29 cellular contexts compared by ENCODE assay signal in genomic region chr7:16774294-16774693, GRCh38. TPM values are rescaled to one million over a fixed set of nuclear protein-coding genes. Genes with fewer than 3 reads are reported as not detected.
"Had no signal": no experiment of that assay in that cellular context is flagged by ENCODE, and none has a peak within 500 bp of the region (broad histone marks: within the 10 kb centered on the region; RNA-seq: fewer than 3 reads in every experiment).

No MANE protein-coding gene starts in this region.

- H3K4me3 Mint-ChIP-seq: activated CD4-positive, alpha-beta T cell treated with anti-CD3 and anti-CD28 coated beads for 36 hours; activated CD4-positive, alpha-beta T cell treated with anti-CD3 and anti-CD28 coated beads, Interleukin-2, amount 10 ng/mL, durations not matched to agents 7 days and 5 days; activated CD8-positive, alpha-beta T cell treated with anti-CD3 and anti-CD28 coated beads, Interleukin-2, amount 10 ng/mL, durations not matched to agents 7 days and 5 days; activated naive CD4-positive, alpha-beta T cell treated with anti-CD3 and anti-CD28 coated beads, Interleukin-2, amount 10 ng/mL, durations not matched to agents 7 days and 5 days; activated naive CD8-positive, alpha-beta T cell; activated naive CD8-positive, alpha-beta T cell treated with anti-CD3 and anti-CD28 coated beads, Interleukin-2, amount 50 U/mL, for 24 hours; brain had no signal

- H3K4me1 ChIP-seq: SJCRH30 had no signal

- ATAC-seq: activated CD4-positive, alpha-beta T cell treated with anti-CD3 and anti-CD28 coated beads for 36 hours; activated CD4-positive, CD25-positive, alpha-beta regulatory T cell treated with anti-CD3 and anti-CD28 coated beads, Interleukin-2, amount 50 U/mL, for 24 hours; activated CD8-positive, alpha-beta T cell treated with anti-CD3 and anti-CD28 coated beads, Interleukin-2, amount 10 ng/mL, durations not matched to agents 7 days and 5 days; activated naive CD8-positive, alpha-beta T cell treated with anti-CD3 and anti-CD28 coated beads, Interleukin-2, amount 50 U/mL, for 24 hours; Panc1 had no signal

- H3K27me3 Mint-ChIP-seq: brain had no signal

- H3K27ac Mint-ChIP-seq: activated CD4-positive, alpha-beta T cell treated with anti-CD3 and anti-CD28 coated beads for 36 hours; activated CD4-positive, alpha-beta T cell treated with anti-CD3 and anti-CD28 coated beads, Interleukin-2, amount 10 ng/mL, durations not matched to agents 7 days and 5 days; activated CD8-positive, alpha-beta T cell treated with anti-CD3 and anti-CD28 coated beads, Interleukin-2, amount 10 ng/mL, durations not matched to agents 7 days and 5 days; activated naive CD4-positive, alpha-beta T cell treated with anti-CD3 and anti-CD28 coated beads, Interleukin-2, amount 10 ng/mL, durations not matched to agents 7 days and 5 days; activated naive CD8-positive, alpha-beta T cell; activated naive CD8-positive, alpha-beta T cell treated with anti-CD3 and anti-CD28 coated beads, Interleukin-2, amount 50 U/mL, for 24 hours had no signal

- H3K36me3 ChIP-seq: SJCRH30 had no signal

- H3K9me3 Mint-ChIP-seq: activated CD4-positive, alpha-beta T cell treated with anti-CD3 and anti-CD28 coated beads, Interleukin-2, amount 10 ng/mL, durations not matched to agents 7 days and 5 days; activated naive CD4-positive, alpha-beta T cell treated with anti-CD3 and anti-CD28 coated beads, Interleukin-2, amount 10 ng/mL, durations not matched to agents 7 days and 5 days; activated naive CD8-positive, alpha-beta T cell treated with anti-CD3 and anti-CD28 coated beads, Interleukin-2, amount 50 U/mL, for 24 hours had no signal

- H3K9me3 ChIP-seq: SJCRH30 had no signal

- H3K27ac ChIP-seq: SJCRH30, SK-N-MC had no signal

- DNase-seq: activated CD4-positive, alpha-beta T cell treated with anti-CD3 and anti-CD28 coated beads for 36 hours; activated CD4-positive, alpha-beta T cell treated with anti-CD3 and anti-CD28 coated beads, Interleukin-2, amount 10 ng/mL, durations not matched to agents 7 days and 5 days; activated CD4-positive, alpha-beta T cell treated with anti-CD3 and anti-CD28 coated beads, Interleukin-2, amount 50 U/mL, for 48 hours; activated CD8-positive, alpha-beta T cell treated with anti-CD3 and anti-CD28 coated beads, Interleukin-2, amount 10 ng/mL, durations not matched to agents 7 days and 5 days; activated effector memory CD4-positive, alpha-beta T cell treated with Interleukin-2 at 50 U/mL for 16 hours; activated naive CD4-positive, alpha-beta T cell treated with anti-CD3 and anti-CD28 coated beads, Interleukin-2, amount 10 ng/mL, durations not matched to agents 7 days and 5 days; activated naive CD8-positive, alpha-beta T cell treated with anti-CD3 and anti-CD28 coated beads, Interleukin-2, amount 50 U/mL, for 24 hours; activated T-cell treated with anti-CD3 and anti-CD28 coated beads, Interleukin-2, amount 50 U/mL, for 48 hours; caudate nucleus; cerebellar nuclear complex; Karpas-422; NCI-H1048; NCI-H1105 treated with DMSO at 0.1 percent for 48 hours; NCI-H1436; NCI-H1694; NCI-H1930; NCI-H345; NCI-H524 treated with DMSO at 0.1 percent for 48 hours; SHP77; SJCRH30; T1000 had no signal

- H3K4me1 Mint-ChIP-seq: activated CD4-positive, alpha-beta T cell treated with anti-CD3 and anti-CD28 coated beads for 36 hours; activated CD4-positive, alpha-beta T cell treated with anti-CD3 and anti-CD28 coated beads, Interleukin-2, amount 10 ng/mL, durations not matched to agents 7 days and 5 days; activated naive CD4-positive, alpha-beta T cell treated with anti-CD3 and anti-CD28 coated beads, Interleukin-2, amount 10 ng/mL, durations not matched to agents 7 days and 5 days; activated naive CD8-positive, alpha-beta T cell treated with anti-CD3 and anti-CD28 coated beads, Interleukin-2, amount 50 U/mL, for 24 hours had no signal

- H3K4me3 ChIP-seq: SJCRH30, SK-N-MC had no signal

- H3K27me3 ChIP-seq: SJCRH30 had no signal

RNA-seq across cellular contexts. Expression of gene AGR2, which starts 30.5 kb away (rescaled TPM):
- total RNA-seq: activated CD4-positive, alpha-beta T cell treated with anti-CD3 and anti-CD28 coated beads for 36 hours; activated CD4-positive, alpha-beta T cell treated with anti-CD3 and anti-CD28 coated beads, Interleukin-2, amount 10 ng/mL, durations not matched to agents 7 days and 5 days; activated CD8-positive, alpha-beta T cell treated with anti-CD3 and anti-CD28 coated beads, Interleukin-2, amount 10 ng/mL, durations not matched to agents 7 days and 5 days; RPMI7951; SJCRH30; T-helper 1 cell treated with Interleukin-12 subunit alpha and Interleukin-12 subunit beta and Interleukin-4 antibody, amounts not matched to agents 30 ng/mL and 1 ng/mL, for 36 hours; T-helper 2 cell treated with Interferon-gamma antibody and Interleukin-4, amounts not matched to agents 100 ng/mL and 5 ng/mL, for 36 hours had no signal
